ENCODE assay signal across 28 cellular contexts in the genomic region with DNA sequence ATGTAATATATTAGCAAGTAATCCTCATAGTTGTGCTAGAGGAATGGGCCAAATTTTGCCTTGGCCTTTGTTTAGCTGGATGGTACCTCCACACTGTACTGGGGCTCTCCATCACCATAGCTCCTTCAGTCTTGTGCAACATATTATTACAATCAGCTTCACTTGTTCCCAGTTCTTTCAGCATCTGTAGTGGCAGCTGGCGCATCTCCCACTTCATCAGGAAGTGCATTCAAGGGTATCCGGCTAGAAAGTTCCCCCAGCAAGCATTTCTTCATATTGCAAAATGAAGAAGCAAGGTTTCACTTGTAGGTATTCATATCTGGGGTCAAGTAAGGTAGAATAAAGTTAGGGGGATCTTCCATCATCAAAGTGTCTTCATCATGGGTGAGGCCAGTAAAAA.
"Had no signal": no experiment of that assay in that cellular context is flagged by ENCODE, and none has a peak within 500 bp of the region (broad histone marks: within the 10 kb centered on the region; RNA-seq: fewer than 3 reads in every experiment).

No MANE protein-coding gene starts in this region.

- ATAC-seq: esophagus mucosa; mucosa of descending colon; natural killer cell treated with Interleukin-12 subunit alpha and Interleukin-12 subunit beta and Interleukin-15 and Interleukin-18, amount 100 ng/mL, for 72 hours; right lobe of liver; stimulated activated effector memory CD8-positive, alpha-beta T cell treated with anti-CD3 and anti-CD28 coated beads, Interleukin-12 subunit alpha, Interleukin-12 subunit beta, amount 100 ng/mL, for 72 hours; stimulated activated naive CD8-positive, alpha-beta T cell treated with anti-CD3 and anti-CD28 coated beads, Interleukin-15, amount 100 ng/mL, for 72 hours had no signal

- DNase-seq: activated CD4-positive, alpha-beta memory T cell treated with anti-CD3 and anti-CD28 coated beads for 36 hours; activated CD4-positive, alpha-beta T cell treated with anti-CD3 and anti-CD28 coated beads, Interleukin-2, amount 10 ng/mL, durations not matched to agents 24 days and 14 days; activated CD8-positive, alpha-beta memory T cell treated with anti-CD3 and anti-CD28 coated beads, Interleukin-2, amount 50 U/mL, for 48 hours; activated gamma-delta T cell; activated naive CD4-positive, alpha-beta T cell treated with anti-CD3 and anti-CD28 coated beads, Interleukin-2, amount 10 ng/mL, durations not matched to agents 7 days and 5 days; activated naive CD8-positive, alpha-beta T cell treated with anti-CD3 and anti-CD28 coated beads, Interleukin-2, amount 10 ng/mL, durations not matched to agents 7 days and 5 days; activated T-cell treated with anti-CD3 and anti-CD28 coated beads, Interleukin-2, amount 50 U/mL, for 24 hours; amniotic stem cell; central memory CD4-positive, alpha-beta T cell; foreskin melanocyte; left ventricle myocardium inferior; mesendoderm; mucosa of descending colon; right lobe of liver; stimulated activated CD4-positive, alpha-beta T cell treated with anti-CD3 and anti-CD28 coated beads, Interleukin-12 subunit alpha, Interleukin-12 subunit beta, amount 100 ng/mL, for 4 hours; stimulated activated CD4-positive, alpha-beta T cell treated with anti-CD3 and anti-CD28 coated beads, Interleukin-4, amount 100 ng/mL, for 24 hours; stimulated activated naive CD8-positive, alpha-beta T cell treated with anti-CD3 and anti-CD28 coated beads, Interleukin-15, amount 100 ng/mL, for 72 hours; substantia nigra; upper lobe of left lung had no signal

- H3K4me3 ChIP-seq: breast epithelium, left ventricle myocardium inferior, lung, mucosa of descending colon, right lobe of liver, upper lobe of left lung, vagina had no signal

- H3K27me3 ChIP-seq: breast epithelium, right lobe of liver, upper lobe of left lung, vagina had no signal

- FAIRE-seq: astrocyte, endothelial cell of umbilical vein had no signal

- H3K27me3 Mint-ChIP-seq: activated naive CD4-positive, alpha-beta T cell treated with anti-CD3 and anti-CD28 coated beads, Interleukin-2, amount 10 ng/mL, durations not matched to agents 7 days and 5 days had no signal

- H3K4me3 Mint-ChIP-seq: activated CD4-positive, alpha-beta memory T cell treated with anti-CD3 and anti-CD28 coated beads for 36 hours; activated CD4-positive, alpha-beta T cell treated with anti-CD3 and anti-CD28 coated beads, Interleukin-2, amount 10 ng/mL, durations not matched to agents 24 days and 14 days; activated naive CD4-positive, alpha-beta T cell treated with anti-CD3 and anti-CD28 coated beads, Interleukin-2, amount 10 ng/mL, durations not matched to agents 7 days and 5 days; activated naive CD8-positive, alpha-beta T cell treated with anti-CD3 and anti-CD28 coated beads, Interleukin-2, amount 10 ng/mL, durations not matched to agents 7 days and 5 days; activated T-cell treated with anti-CD3 and anti-CD28 coated beads, Interleukin-2, amount 50 U/mL, for 24 hours; natural killer cell treated with Interleukin-12 subunit alpha and Interleukin-12 subunit beta and Interleukin-15 and Interleukin-18, amount 100 ng/mL, for 72 hours; stimulated activated effector memory CD8-positive, alpha-beta T cell treated with anti-CD3 and anti-CD28 coated beads, Interleukin-12 subunit alpha, Interleukin-12 subunit beta, amount 100 ng/mL, for 72 hours; stimulated activated naive CD8-positive, alpha-beta T cell treated with anti-CD3 and anti-CD28 coated beads, Interleukin-15, amount 100 ng/mL, for 72 hours; T-helper 2 cell treated with Interferon-gamma antibody and Interleukin-4, amounts not matched to agents 5 μg/mL and 100 μg/mL, for 36 hours had no signal

- H3K27ac ChIP-seq: breast epithelium, left ventricle myocardium inferior, right lobe of liver, upper lobe of left lung, vagina had no signal

- H3K36me3 Mint-ChIP-seq: activated CD4-positive, alpha-beta memory T cell treated with anti-CD3 and anti-CD28 coated beads for 36 hours; activated naive CD4-positive, alpha-beta T cell treated with anti-CD3 and anti-CD28 coated beads, Interleukin-2, amount 10 ng/mL, durations not matched to agents 7 days and 5 days; activated naive CD8-positive, alpha-beta T cell treated with anti-CD3 and anti-CD28 coated beads, Interleukin-2, amount 10 ng/mL, durations not matched to agents 7 days and 5 days; stimulated activated effector memory CD8-positive, alpha-beta T cell treated with anti-CD3 and anti-CD28 coated beads, Interleukin-12 subunit alpha, Interleukin-12 subunit beta, amount 100 ng/mL, for 72 hours had no signal

- H3K4me1 Mint-ChIP-seq: activated CD4-positive, alpha-beta T cell treated with anti-CD3 and anti-CD28 coated beads, Interleukin-2, amount 10 ng/mL, durations not matched to agents 24 days and 14 days; activated naive CD4-positive, alpha-beta T cell treated with anti-CD3 and anti-CD28 coated beads, Interleukin-2, amount 10 ng/mL, durations not matched to agents 7 days and 5 days; stimulated activated effector memory CD8-positive, alpha-beta T cell treated with anti-CD3 and anti-CD28 coated beads, Interleukin-12 subunit alpha, Interleukin-12 subunit beta, amount 100 ng/mL, for 72 hours; stimulated activated naive CD8-positive, alpha-beta T cell treated with anti-CD3 and anti-CD28 coated beads, Interleukin-15, amount 100 ng/mL, for 72 hours had no signal

- H3K4me1 ChIP-seq: breast epithelium, left ventricle myocardium inferior, right lobe of liver, upper lobe of left lung, vagina had no signal

- H3K36me3 ChIP-seq: breast epithelium, left ventricle myocardium inferior, right lobe of liver, upper lobe of left lung, vagina had no signal

- H3K9me3 ChIP-seq: right lobe of liver, vagina had no signal

- H3K27ac Mint-ChIP-seq: activated CD4-positive, alpha-beta memory T cell treated with anti-CD3 and anti-CD28 coated beads for 36 hours; activated CD4-positive, alpha-beta T cell treated with anti-CD3 and anti-CD28 coated beads, Interleukin-2, amount 10 ng/mL, durations not matched to agents 24 days and 14 days; activated naive CD4-positive, alpha-beta T cell treated with anti-CD3 and anti-CD28 coated beads, Interleukin-2, amount 10 ng/mL, durations not matched to agents 7 days and 5 days; activated naive CD8-positive, alpha-beta T cell treated with anti-CD3 and anti-CD28 coated beads, Interleukin-2, amount 10 ng/mL, durations not matched to agents 7 days and 5 days; activated T-cell treated with anti-CD3 and anti-CD28 coated beads, Interleukin-2, amount 50 U/mL, for 24 hours; natural killer cell treated with Interleukin-12 subunit alpha and Interleukin-12 subunit beta and Interleukin-15 and Interleukin-18, amount 100 ng/mL, for 72 hours; stimulated activated effector memory CD8-positive, alpha-beta T cell treated with anti-CD3 and anti-CD28 coated beads, Interleukin-12 subunit alpha, Interleukin-12 subunit beta, amount 100 ng/mL, for 72 hours; T-helper 2 cell treated with Interferon-gamma antibody and Interleukin-4, amounts not matched to agents 5 μg/mL and 100 μg/mL, for 36 hours had no signal
